Comparison of ENCODE assay signal across 10 cellular contexts in genomic region chr19:1045247-1045603, GRCh38. TPM values are rescaled to one million over a fixed set of nuclear protein-coding genes. Genes with fewer than 3 reads are reported as not detected.
DNase-seq lines count a peak whose midpoint lies in the region; ATAC-seq, FAIRE-seq and TF ChIP-seq lines count a peak whose summit lies in the region.
"Had no signal": no experiment of that assay in that cellular context is flagged by ENCODE, and none has a peak within 500 bp of the region (broad histone marks: within the 10 kb centered on the region; RNA-seq: fewer than 3 reads in every experiment).

No MANE protein-coding gene starts in this region.

- no peak for TF ChIP-seq POLR2A in GM12891 (IDR thresholded peaks at IDR 0.05; ENCODE audit: low read depth, low read length)

- no peaks in the 10 kb centered on the region for H3K27me3 Mint-ChIP-seq in activated T-cell treated with anti-CD3 and anti-CD28 coated beads, Interleukin-2, amount 50 U/mL, for 24 hours
- H3K27me3 Mint-ChIP-seq in natural killer cell (ENCODE audit: low read depth in 2 of 2) = no peaks in the 10 kb centered on the region

- no peak for TF ChIP-seq CTCF in natural killer cell (IDR thresholded peaks at IDR 0.05)

- intact Hi-C loops in natural killer cell (cut with micrococcal nuclease) = no loop called here

- H3K9me3 Mint-ChIP-seq in activated T-cell treated with anti-CD3 and anti-CD28 coated beads, Interleukin-2, amount 50 U/mL, for 24 hours = no peaks in the 10 kb centered on the region
- no peaks in the 10 kb centered on the region for H3K9me3 Mint-ChIP-seq in natural killer cell

- no peak overlapping the region for H3K4me3 Mint-ChIP-seq in activated T-cell treated with anti-CD3 and anti-CD28 coated beads, Interleukin-2, amount 50 U/mL, for 24 hours
- peak overlapping the region; percentile 37 for H3K4me3 Mint-ChIP-seq in natural killer cell

- peaks cover 7% of the 10 kb centered on the region for H3K36me3 Mint-ChIP-seq in activated T-cell treated with anti-CD3 and anti-CD28 coated beads, Interleukin-2, amount 50 U/mL, for 24 hours (ENCODE audit: low read depth)
- H3K36me3 Mint-ChIP-seq in natural killer cell = no peaks in the 10 kb centered on the region

- DNase-seq in GM12891 (ENCODE audit: insufficient read length, low spot score) (peak; percentile 80), NCI-H1048 (lab: John Stamatoyannopoulos, UW) (peak; percentile 90), natural killer cell (peak; percentile 57), NCI-H446 treated with DMSO at 0.1 percent for 48 hours (lab: John Stamatoyannopoulos, UW) (no peak)
- peak; percentile 71 for DNase-seq in activated T-cell treated with anti-CD3 and anti-CD28 coated beads, Interleukin-2, amount 50 U/mL, for 24 hours

- FAIRE-seq in GM12891 (lab: Jason Lieb, UNC) = peak; percentile 77
- FAIRE-seq: pancreas had no signal

- ATAC-seq in natural killer cell (peak; percentile 78 to 87 (median 80)), HG03039 (IDR thresholded peaks at IDR 0.05; ENCODE audit: unreplicated experiment) (no peak), HG03280 (IDR thresholded peaks at IDR 0.05; ENCODE audit: unreplicated experiment) (no peak), HG03139 (IDR thresholded peaks at IDR 0.05; ENCODE audit: unreplicated experiment) (no peak)
- ATAC-seq: pancreas had no signal

- peaks cover 20% of the 10 kb centered on the region for H3K4me1 Mint-ChIP-seq in activated T-cell treated with anti-CD3 and anti-CD28 coated beads, Interleukin-2, amount 50 U/mL, for 24 hours (ENCODE audit: low read depth)
- peaks cover 10 to 18% of the 10 kb centered on the region in 2 donors for H3K4me1 Mint-ChIP-seq in natural killer cell

- H3K27ac Mint-ChIP-seq in activated T-cell treated with anti-CD3 and anti-CD28 coated beads, Interleukin-2, amount 50 U/mL, for 24 hours = no peak overlapping the region
- no peak overlapping the region for H3K27ac Mint-ChIP-seq in natural killer cell

TF ChIP-seq in GM12891, 5 proteins besides CTCF, POLR2A, EP300 and RAD21:
- TF ChIP-seq SPI1 (IDR thresholded peaks at IDR 0.05; ENCODE audit: low read depth, low read length) (no peak), TAF1 (IDR thresholded peaks at IDR 0.05; ENCODE audit: low read depth, low read length) (no peak), PAX5 (IDR thresholded peaks at IDR 0.05; ENCODE audit: insufficient read depth, low read length, severe bottlenecking) (no peak), POU2F2 (IDR thresholded peaks at IDR 0.05; ENCODE audit: low read depth, low read length) (no peak), POLR2AphosphoS5 (IDR thresholded peaks at IDR 0.05; ENCODE audit: low read depth, low read length) (no peak)

RNA-seq across cellular contexts. Expression of gene ABCA7, which starts 5.3 kb away (rescaled TPM):
- polyA plus RNA-seq in GM12891 (2012; ENCODE audit: low read depth, missing spikeins) = 13.2 TPM
- 100 to 1,000 TPM in 2 of 3 donors, 10 to 100 TPM in 1; 73.3 to 149 (median 121) TPM for total RNA-seq in natural killer cell

RNA-seq across cellular contexts. Expression of gene CNN2, which starts 18.8 kb away (rescaled TPM):
- 101 TPM for polyA plus RNA-seq in GM12891 (2012; ENCODE audit: low read depth, missing spikeins)
- 100 to 1,000 TPM; 163 to 276 (median 179) TPM for total RNA-seq in natural killer cell

RNA-seq across cellular contexts. Expression of gene ARHGAP45, which starts 21.7 kb away (rescaled TPM):
- 71.9 TPM for polyA plus RNA-seq in GM12891 (2012; ENCODE audit: low read depth, missing spikeins)
- 100 to 1,000 TPM; 535 to 601 (median 560) TPM for total RNA-seq in natural killer cell

RNA-seq across cellular contexts. Expression of gene RNU6-2, which starts 23.9 kb away (rescaled TPM):
- not detected for polyA plus RNA-seq in GM12891 (2012; ENCODE audit: low read depth, missing spikeins)
- total RNA-seq in natural killer cell = not detected
- total RNA-seq: HT1080, pancreas had no signal
- polyA plus RNA-seq: pancreas had no signal

RNA-seq across cellular contexts. Expression of gene TMEM259, which starts 24.3 kb away (rescaled TPM):
- 82.3 TPM for polyA plus RNA-seq in GM12891 (2012; ENCODE audit: low read depth, missing spikeins)
- total RNA-seq in natural killer cell = 100 to 1,000 TPM; 310 to 354 (median 317) TPM

Comparison
In these comparisons a context has a peak if more than half of its experiments do, and no peak if none do; other contexts are left out.
1. ATAC-seq: peak in natural killer cell (3 of 3); none in HG03039 (single experiment), HG03280 (single experiment) and HG03139 (single experiment).